1 cellular context compared by ENCODE assay signal in the genomic region with DNA sequence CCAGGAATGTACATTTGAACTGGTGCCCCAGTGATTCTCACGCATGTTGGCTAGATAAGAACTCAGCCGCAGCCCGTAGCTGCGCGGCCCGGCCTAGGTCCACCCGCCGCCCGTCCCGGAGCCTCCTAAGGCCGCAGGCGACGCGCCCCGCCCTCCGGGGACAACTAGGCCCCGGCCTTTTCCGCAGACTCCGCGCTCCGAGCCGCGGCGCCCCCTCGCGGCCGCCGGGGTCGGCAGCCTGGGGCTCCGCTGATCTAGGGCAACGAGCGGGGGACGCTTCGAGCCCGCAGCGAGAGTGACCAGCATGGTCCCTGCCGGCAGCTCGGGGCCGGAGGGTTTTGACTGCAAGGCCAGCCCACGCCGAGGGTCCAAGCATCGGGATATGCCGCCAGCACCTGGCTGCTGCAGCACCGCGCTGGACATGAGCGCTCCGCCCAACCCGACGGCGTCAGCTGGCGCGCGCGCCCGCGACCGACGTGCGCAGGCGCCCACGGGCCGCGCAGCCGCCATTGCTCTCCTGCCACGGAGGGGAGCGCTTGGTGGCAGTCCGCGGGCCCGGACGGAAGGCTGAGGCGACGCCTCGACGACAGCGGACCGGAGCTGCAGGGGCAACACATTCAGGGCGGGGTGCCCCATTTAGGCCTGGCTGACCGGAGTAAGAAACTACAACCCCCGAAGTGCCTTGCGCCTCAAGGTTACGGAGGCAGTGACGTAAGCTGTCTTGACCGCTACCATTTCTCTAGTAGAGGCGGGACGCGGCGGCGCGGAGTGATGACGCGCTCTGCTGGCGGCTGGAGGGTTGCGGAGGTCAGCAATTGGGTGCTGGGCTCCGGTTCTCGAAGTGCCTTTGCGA.
TF ChIP-seq lines count a peak whose summit lies in the region.

A gene with protein sequence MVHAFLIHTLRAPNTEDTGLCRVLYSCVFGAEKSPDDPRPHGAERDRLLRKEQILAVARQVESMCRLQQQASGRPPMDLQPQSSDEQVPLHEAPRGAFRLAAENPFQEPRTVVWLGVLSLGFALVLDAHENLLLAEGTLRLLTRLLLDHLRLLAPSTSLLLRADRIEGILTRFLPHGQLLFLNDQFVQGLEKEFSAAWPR (plus strand): TSS at position 500 of the 853 bp plus-strand sequence. CDS start 1,571 bp downstream, outside the sequence.

TF ChIP-seq in HepG2, 621 proteins besides CTCF, POLR2A, EP300 and RAD21 (continued from another document and continues in another):
- TF ChIP-seq, protein P1, sequence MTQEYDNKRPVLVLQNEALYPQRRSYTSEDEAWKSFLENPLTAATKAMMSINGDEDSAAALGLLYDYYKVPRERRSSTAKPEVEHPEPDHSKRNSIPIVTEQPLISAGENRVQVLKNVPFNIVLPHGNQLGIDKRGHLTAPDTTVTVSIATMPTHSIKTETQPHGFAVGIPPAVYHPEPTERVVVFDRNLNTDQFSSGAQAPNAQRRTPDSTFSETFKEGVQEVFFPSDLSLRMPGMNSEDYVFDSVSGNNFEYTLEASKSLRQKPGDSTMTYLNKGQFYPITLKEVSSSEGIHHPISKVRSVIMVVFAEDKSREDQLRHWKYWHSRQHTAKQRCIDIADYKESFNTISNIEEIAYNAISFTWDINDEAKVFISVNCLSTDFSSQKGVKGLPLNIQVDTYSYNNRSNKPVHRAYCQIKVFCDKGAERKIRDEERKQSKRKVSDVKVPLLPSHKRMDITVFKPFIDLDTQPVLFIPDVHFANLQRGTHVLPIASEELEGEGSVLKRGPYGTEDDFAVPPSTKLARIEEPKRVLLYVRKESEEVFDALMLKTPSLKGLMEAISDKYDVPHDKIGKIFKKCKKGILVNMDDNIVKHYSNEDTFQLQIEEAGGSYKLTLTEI (CRISPR knock-in tag; conservative IDR thresholded peaks at IDR 0.05), result no peak
- TF ChIP-seq TAF15 (IDR thresholded peaks at IDR 0.05; ENCODE audit: low read depth, low read length, poor library complexity, severe bottlenecking) (peak; percentile 94), NR3C1 (CRISPR knock-in tag; IDR thresholded peaks at IDR 0.05) (no peak), SAFB2 (CRISPR knock-in tag; IDR thresholded peaks at IDR 0.05; ENCODE audit: borderline replicate concordance, low read depth) (peak; percentile 99), MTF2 (CRISPR knock-in tag; IDR thresholded peaks at IDR 0.05; ENCODE audit: borderline replicate concordance) (no peak; the same call in 1 of the 2 replicates), GABPA (IDR thresholded peaks at IDR 0.05; ENCODE audit: low read depth, low read length) (no peak), GABPA (CRISPR knock-in tag; IDR thresholded peaks at IDR 0.05; ENCODE audit: low read depth) (peak; percentile 84), U2AF1 (optimal IDR thresholded peaks at IDR 0.05; ENCODE audit: low read depth, low read length) (peak; percentile 72), CEBPG (CRISPR knock-in tag; IDR thresholded peaks at IDR 0.05) (peak; percentile 83), ZNF224 (CRISPR knock-in tag; IDR thresholded peaks at IDR 0.05) (peak; percentile 12; the same call in 1 of the 2 replicates), HIVEP1 (CRISPR knock-in tag; IDR thresholded peaks at IDR 0.05) (peak; percentile 76), GPBP1L1 (CRISPR knock-in tag; IDR thresholded peaks at IDR 0.05) (no peak), ZFP41 (CRISPR knock-in tag; IDR thresholded peaks at IDR 0.05; ENCODE audit: borderline replicate concordance) (peak; percentile 87; the same call in 1 of the 2 replicates), ZNF773 (CRISPR knock-in tag; IDR thresholded peaks at IDR 0.05; ENCODE audit: borderline replicate concordance) (peak; percentile 92), ZBTB21 (CRISPR knock-in tag; IDR thresholded peaks at IDR 0.05) (peak; percentile 93), SRF (IDR thresholded peaks at IDR 0.05; ENCODE audit: low read depth, low read length) (peak; percentile 81), ZSCAN22 (CRISPR knock-in tag; IDR thresholded peaks at IDR 0.05) (peak; percentile 84; the same call in 1 of the 2 replicates), RNF2 (conservative IDR thresholded peaks at IDR 0.05; ENCODE audit: low read depth) (peak; percentile 92), SMAD3 (CRISPR knock-in tag; IDR thresholded peaks at IDR 0.05) (peak; percentile 90), ZNF350 (CRISPR knock-in tag; IDR thresholded peaks at IDR 0.05; ENCODE audit: borderline replicate concordance, low read depth) (peak; percentile 94), ZNF317 (CRISPR knock-in tag; IDR thresholded peaks at IDR 0.05) (peak; percentile 90; the same call in 1 of the 2 replicates), ZNF674 (CRISPR knock-in tag; IDR thresholded peaks at IDR 0.05; ENCODE audit: low read depth) (peak; percentile 72; the same call in 1 of the 2 replicates), ZNF407 (CRISPR knock-in tag; IDR thresholded peaks at IDR 0.05; ENCODE audit: not compliant biosample characterization) (peak; percentile 56), NPAS2 (CRISPR knock-in tag; IDR thresholded peaks at IDR 0.05; ENCODE audit: borderline replicate concordance) (no peak), NCOA1 (CRISPR knock-in tag; IDR thresholded peaks at IDR 0.05) (peak; percentile 93), THAP11 (CRISPR knock-in tag; IDR thresholded peaks at IDR 0.05) (peak; percentile 99), ZNF577 (CRISPR knock-in tag; IDR thresholded peaks at IDR 0.05; ENCODE audit: borderline replicate concordance, low read depth) (0 out of 2 replicates have a peak, but pooled peaks have one; percentile 85), ZNF713 (CRISPR knock-in tag; IDR thresholded peaks at IDR 0.05) (peak; percentile 100)
- TF ChIP-seq, protein P2, sequence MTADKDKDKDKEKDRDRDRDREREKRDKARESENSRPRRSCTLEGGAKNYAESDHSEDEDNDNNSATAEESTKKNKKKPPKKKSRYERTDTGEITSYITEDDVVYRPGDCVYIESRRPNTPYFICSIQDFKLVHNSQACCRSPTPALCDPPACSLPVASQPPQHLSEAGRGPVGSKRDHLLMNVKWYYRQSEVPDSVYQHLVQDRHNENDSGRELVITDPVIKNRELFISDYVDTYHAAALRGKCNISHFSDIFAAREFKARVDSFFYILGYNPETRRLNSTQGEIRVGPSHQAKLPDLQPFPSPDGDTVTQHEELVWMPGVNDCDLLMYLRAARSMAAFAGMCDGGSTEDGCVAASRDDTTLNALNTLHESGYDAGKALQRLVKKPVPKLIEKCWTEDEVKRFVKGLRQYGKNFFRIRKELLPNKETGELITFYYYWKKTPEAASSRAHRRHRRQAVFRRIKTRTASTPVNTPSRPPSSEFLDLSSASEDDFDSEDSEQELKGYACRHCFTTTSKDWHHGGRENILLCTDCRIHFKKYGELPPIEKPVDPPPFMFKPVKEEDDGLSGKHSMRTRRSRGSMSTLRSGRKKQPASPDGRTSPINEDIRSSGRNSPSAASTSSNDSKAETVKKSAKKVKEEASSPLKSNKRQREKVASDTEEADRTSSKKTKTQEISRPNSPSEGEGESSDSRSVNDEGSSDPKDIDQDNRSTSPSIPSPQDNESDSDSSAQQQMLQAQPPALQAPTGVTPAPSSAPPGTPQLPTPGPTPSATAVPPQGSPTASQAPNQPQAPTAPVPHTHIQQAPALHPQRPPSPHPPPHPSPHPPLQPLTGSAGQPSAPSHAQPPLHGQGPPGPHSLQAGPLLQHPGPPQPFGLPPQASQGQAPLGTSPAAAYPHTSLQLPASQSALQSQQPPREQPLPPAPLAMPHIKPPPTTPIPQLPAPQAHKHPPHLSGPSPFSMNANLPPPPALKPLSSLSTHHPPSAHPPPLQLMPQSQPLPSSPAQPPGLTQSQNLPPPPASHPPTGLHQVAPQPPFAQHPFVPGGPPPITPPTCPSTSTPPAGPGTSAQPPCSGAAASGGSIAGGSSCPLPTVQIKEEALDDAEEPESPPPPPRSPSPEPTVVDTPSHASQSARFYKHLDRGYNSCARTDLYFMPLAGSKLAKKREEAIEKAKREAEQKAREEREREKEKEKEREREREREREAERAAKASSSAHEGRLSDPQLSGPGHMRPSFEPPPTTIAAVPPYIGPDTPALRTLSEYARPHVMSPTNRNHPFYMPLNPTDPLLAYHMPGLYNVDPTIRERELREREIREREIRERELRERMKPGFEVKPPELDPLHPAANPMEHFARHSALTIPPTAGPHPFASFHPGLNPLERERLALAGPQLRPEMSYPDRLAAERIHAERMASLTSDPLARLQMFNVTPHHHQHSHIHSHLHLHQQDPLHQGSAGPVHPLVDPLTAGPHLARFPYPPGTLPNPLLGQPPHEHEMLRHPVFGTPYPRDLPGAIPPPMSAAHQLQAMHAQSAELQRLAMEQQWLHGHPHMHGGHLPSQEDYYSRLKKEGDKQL (CRISPR knock-in tag; IDR thresholded peaks at IDR 0.05; ENCODE audit: low read depth), result peak; percentile 32
- TF ChIP-seq, protein P3, sequence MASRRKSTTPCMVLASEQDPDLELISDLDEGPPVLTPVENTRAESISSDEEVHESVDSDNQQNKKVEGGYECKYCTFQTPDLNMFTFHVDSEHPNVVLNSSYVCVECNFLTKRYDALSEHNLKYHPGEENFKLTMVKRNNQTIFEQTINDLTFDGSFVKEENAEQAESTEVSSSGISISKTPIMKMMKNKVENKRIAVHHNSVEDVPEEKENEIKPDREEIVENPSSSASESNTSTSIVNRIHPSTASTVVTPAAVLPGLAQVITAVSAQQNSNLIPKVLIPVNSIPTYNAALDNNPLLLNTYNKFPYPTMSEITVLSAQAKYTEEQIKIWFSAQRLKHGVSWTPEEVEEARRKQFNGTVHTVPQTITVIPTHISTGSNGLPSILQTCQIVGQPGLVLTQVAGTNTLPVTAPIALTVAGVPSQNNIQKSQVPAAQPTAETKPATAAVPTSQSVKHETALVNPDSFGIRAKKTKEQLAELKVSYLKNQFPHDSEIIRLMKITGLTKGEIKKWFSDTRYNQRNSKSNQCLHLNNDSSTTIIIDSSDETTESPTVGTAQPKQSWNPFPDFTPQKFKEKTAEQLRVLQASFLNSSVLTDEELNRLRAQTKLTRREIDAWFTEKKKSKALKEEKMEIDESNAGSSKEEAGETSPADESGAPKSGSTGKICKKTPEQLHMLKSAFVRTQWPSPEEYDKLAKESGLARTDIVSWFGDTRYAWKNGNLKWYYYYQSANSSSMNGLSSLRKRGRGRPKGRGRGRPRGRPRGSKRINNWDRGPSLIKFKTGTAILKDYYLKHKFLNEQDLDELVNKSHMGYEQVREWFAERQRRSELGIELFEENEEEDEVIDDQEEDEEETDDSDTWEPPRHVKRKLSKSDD (CRISPR knock-in tag; IDR thresholded peaks at IDR 0.05; ENCODE audit: low read depth), result peak; percentile 99
- TF ChIP-seq, protein P4, sequence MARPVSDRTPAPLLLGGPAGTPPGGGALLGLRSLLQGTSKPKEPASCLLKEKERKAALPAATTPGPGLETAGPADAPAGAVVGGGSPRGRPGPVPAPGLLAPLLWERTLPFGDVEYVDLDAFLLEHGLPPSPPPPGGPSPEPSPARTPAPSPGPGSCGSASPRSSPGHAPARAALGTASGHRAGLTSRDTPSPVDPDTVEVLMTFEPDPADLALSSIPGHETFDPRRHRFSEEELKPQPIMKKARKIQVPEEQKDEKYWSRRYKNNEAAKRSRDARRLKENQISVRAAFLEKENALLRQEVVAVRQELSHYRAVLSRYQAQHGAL (CRISPR knock-in tag; IDR thresholded peaks at IDR 0.05; ENCODE audit: not compliant biosample characterization), result peak; percentile 95
